ENCODE assay signal across 12 cellular contexts in the genomic region with DNA sequence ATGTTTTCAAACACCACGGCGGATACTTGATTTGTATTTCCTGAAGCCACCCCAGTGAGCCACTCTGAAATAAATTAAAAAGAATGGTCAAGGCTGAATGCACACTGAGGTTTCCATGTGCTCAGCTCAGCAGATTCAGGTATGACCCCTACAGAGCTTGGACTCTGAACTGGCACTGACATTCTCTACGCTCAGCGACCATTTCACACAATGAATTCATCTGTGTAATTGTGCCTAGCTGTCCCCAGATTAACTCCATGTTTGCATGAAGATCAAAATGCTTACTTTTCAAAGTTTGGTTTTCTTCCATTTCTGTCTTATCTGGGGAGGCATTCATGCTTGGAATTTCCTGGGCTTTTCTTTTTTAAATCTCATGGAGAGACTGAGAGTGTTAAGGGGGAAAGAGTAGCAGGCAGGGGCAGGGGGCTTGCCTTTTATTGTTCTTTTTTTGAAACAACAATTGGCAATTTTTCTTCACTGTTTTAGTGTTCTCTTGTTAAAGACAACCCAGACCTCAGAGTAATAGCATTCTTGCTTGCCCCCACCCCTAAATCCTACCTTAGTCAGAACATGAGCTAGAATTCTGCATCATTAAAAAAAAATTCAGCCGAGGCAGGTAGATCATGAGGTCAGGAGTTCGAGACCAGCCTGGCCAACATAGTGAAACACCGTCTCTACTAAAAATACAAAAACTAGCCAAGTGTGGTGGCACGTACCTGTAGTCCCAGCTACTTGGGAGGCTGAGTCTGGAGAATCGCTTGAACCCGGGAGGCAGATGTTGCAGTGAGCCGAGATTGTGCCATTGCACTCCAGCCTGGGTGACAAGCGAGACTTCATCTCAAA.
DNase-seq lines count a peak whose midpoint lies in the region; ATAC-seq and TF ChIP-seq lines count a peak whose summit lies in the region.
"Had no signal": no experiment of that assay in that cellular context is flagged by ENCODE, and none has a peak within 500 bp of the region (broad histone marks: within the 10 kb centered on the region; RNA-seq: fewer than 3 reads in every experiment).

No MANE protein-coding gene starts in this region.

- ATAC-seq in GM19025 (IDR thresholded peaks at IDR 0.05; ENCODE audit: low read depth, unreplicated experiment), result peak; percentile 32
- ATAC-seq in HG03108 (IDR thresholded peaks at IDR 0.05; ENCODE audit: unreplicated experiment), result peak; percentile 49
- ATAC-seq in activated B cell treated with CpG ODN at 0.5 μM for 24 hours (ENCODE audit: low read depth), result peak; percentile 63
- peak; percentile 67 for ATAC-seq in stimulated activated memory B cell treated with anti-CD40 and anti-IgM and Interleukin-4, amounts not matched to agents 10 μg/mL and 1 μg/mL and 100 μg/mL, for 72 hours
- no peak for ATAC-seq in HG03442 (IDR thresholded peaks at IDR 0.05; ENCODE audit: unreplicated experiment)
- ATAC-seq: esophagus mucosa had no signal

- H3K27me3 Mint-ChIP-seq in activated B cell treated with CpG ODN at 0.5 μM for 24 hours, result no peaks in the 10 kb centered on the region
- no peaks in the 10 kb centered on the region for H3K27me3 Mint-ChIP-seq in stimulated activated memory B cell treated with anti-CD40 and anti-IgM and Interleukin-4, amounts not matched to agents 10 μg/mL and 1 μg/mL and 100 μg/mL, for 72 hours

- intact Hi-C loops in activated B cell treated with CpG ODN at 0.5 μM for 24 hours (cut with micrococcal nuclease), result no loop called here

- no peaks in the 10 kb centered on the region for H3K9me3 Mint-ChIP-seq in activated B cell treated with CpG ODN at 0.5 μM for 24 hours
- no peaks in the 10 kb centered on the region for H3K9me3 Mint-ChIP-seq in stimulated activated memory B cell treated with anti-CD40 and anti-IgM and Interleukin-4, amounts not matched to agents 10 μg/mL and 1 μg/mL and 100 μg/mL, for 72 hours
- H3K9me3 Mint-ChIP-seq: nephron progenitor cell had no signal

- POLR2A ChIA-PET in activated B cell treated with CpG ODN at 0.5 μM for 24 hours (lab: Charles Lee), result interaction anchor here (2.1 kb wide), 1 partner anchor 11 kb away, joined by 9 read pairs; no protein-coding TSS in a partner anchor

- no peaks in the 10 kb centered on the region for H3K36me3 Mint-ChIP-seq in activated B cell treated with CpG ODN at 0.5 μM for 24 hours (ENCODE audit: low read depth)
- H3K36me3 Mint-ChIP-seq in stimulated activated memory B cell treated with anti-CD40 and anti-IgM and Interleukin-4, amounts not matched to agents 10 μg/mL and 1 μg/mL and 100 μg/mL, for 72 hours, result no peaks in the 10 kb centered on the region

- CTCF ChIA-PET in activated B cell treated with CpG ODN at 0.5 μM for 24 hours (lab: Charles Lee), result interaction anchor here (2.2 kb wide), 1 partner anchor 14 kb away, joined by 8 read pairs; no protein-coding TSS in a partner anchor

- H3K27ac Mint-ChIP-seq in activated B cell treated with CpG ODN at 0.5 μM for 24 hours, result no peak overlapping the region
- H3K27ac Mint-ChIP-seq in stimulated activated memory B cell treated with anti-CD40 and anti-IgM and Interleukin-4, amounts not matched to agents 10 μg/mL and 1 μg/mL and 100 μg/mL, for 72 hours, result peak overlapping the region; percentile 28

- TF ChIP-seq CTCF in activated B cell treated with CpG ODN at 0.5 μM for 24 hours (IDR thresholded peaks at IDR 0.05), result no peak

- peaks cover 55% of the 10 kb centered on the region for H3K4me1 Mint-ChIP-seq in activated B cell treated with CpG ODN at 0.5 μM for 24 hours
- peaks cover 45% of the 10 kb centered on the region for H3K4me1 Mint-ChIP-seq in stimulated activated memory B cell treated with anti-CD40 and anti-IgM and Interleukin-4, amounts not matched to agents 10 μg/mL and 1 μg/mL and 100 μg/mL, for 72 hours

- peak overlapping the region; percentile 36 for H3K4me3 Mint-ChIP-seq in activated B cell treated with CpG ODN at 0.5 μM for 24 hours
- H3K4me3 Mint-ChIP-seq in stimulated activated memory B cell treated with anti-CD40 and anti-IgM and Interleukin-4, amounts not matched to agents 10 μg/mL and 1 μg/mL and 100 μg/mL, for 72 hours, result no peak overlapping the region
- H3K4me3 Mint-ChIP-seq: nephron progenitor cell had no signal

- DNase-seq in activated B cell treated with CpG ODN at 0.5 μM for 24 hours (no peak), AG08396 (ENCODE audit: low spot score) (no peak)
- no peak for DNase-seq in stimulated activated CD4-positive, alpha-beta T cell treated with anti-CD3 and anti-CD28 coated beads, Interleukin-15, amount 100 ng/mL, for 24 hours
- DNase-seq: MG63, nephron progenitor cell, stomach, T-helper 9 cell had no signal
